Comparison of ENCODE assay signal across 1 cellular context in the genomic region with DNA sequence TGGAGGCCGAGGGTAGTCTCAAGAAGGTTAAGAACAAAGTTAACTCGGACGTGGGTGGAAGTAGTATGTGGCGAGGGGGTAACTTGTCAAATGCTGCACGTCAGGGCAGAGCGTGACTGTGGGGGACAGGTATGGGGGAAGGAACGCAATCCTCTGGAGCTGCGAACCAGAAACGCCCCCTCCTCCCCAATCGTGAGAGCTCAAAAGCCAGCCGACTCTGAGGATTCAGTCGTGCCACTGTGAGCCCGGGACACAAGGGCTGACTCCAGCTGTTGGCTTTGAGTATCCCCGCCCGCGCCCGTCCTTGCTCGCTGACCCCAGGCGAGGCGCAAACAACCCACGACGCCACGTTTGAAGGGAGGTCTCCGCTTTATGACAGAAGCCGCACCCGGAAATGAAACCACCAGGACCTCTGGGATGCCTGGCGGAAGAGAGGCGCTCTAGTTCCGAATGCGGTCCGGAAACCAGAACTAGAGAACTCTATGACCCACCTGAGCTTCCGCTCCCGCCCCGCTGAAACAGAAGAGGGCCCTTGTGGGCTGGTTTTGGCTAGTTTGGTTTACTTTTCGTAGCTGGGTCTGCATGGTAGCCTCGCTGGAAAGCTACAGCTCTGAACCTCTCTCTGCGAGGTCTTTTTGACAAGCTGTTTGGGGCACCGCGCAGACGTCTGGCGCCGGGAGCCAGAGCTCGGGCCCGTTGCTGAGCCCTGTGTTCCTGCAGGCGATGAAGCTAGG.
TF ChIP-seq lines count a peak whose summit lies in the region.

Gene PEX12 (minus strand): TSS at position 377 of the 734 bp plus-strand sequence. CDS start 550 bp downstream, outside the sequence.

TF ChIP-seq in HepG2, 621 proteins besides CTCF, POLR2A, EP300 and RAD21 (continued from another document and continues in another):
- TF ChIP-seq, protein P1, sequence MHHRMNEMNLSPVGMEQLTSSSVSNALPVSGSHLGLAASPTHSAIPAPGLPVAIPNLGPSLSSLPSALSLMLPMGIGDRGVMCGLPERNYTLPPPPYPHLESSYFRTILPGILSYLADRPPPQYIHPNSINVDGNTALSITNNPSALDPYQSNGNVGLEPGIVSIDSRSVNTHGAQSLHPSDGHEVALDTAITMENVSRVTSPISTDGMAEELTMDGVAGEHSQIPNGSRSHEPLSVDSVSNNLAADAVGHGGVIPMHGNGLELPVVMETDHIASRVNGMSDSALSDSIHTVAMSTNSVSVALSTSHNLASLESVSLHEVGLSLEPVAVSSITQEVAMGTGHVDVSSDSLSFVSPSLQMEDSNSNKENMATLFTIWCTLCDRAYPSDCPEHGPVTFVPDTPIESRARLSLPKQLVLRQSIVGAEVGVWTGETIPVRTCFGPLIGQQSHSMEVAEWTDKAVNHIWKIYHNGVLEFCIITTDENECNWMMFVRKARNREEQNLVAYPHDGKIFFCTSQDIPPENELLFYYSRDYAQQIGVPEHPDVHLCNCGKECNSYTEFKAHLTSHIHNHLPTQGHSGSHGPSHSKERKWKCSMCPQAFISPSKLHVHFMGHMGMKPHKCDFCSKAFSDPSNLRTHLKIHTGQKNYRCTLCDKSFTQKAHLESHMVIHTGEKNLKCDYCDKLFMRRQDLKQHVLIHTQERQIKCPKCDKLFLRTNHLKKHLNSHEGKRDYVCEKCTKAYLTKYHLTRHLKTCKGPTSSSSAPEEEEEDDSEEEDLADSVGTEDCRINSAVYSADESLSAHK (CRISPR knock-in tag; IDR thresholded peaks at IDR 0.05; ENCODE audit: borderline replicate concordance), result no peak
- TF ChIP-seq ZBTB2 (CRISPR knock-in tag; IDR thresholded peaks at IDR 0.05; ENCODE audit: low read depth) (no peak), PATZ1 (CRISPR knock-in tag; IDR thresholded peaks at IDR 0.05) (peak; percentile 53; the same call in 1 of the 2 replicates), AHR (CRISPR knock-in tag; IDR thresholded peaks at IDR 0.05) (0 out of 2 replicates have a peak, but pooled peaks have one; percentile 30), ZNF362 (CRISPR knock-in tag; IDR thresholded peaks at IDR 0.05; ENCODE audit: borderline replicate concordance) (peak; percentile 49; the same call in 1 of the 2 replicates), ZNF33B (CRISPR knock-in tag; IDR thresholded peaks at IDR 0.05) (no peak), IRF2 (CRISPR knock-in tag; IDR thresholded peaks at IDR 0.05) (peak; percentile 93), RXRB (CRISPR knock-in tag; IDR thresholded peaks at IDR 0.05; ENCODE audit: borderline replicate concordance) (peak; percentile 72; the same call in 1 of the 2 replicates), CENPT (CRISPR knock-in tag; IDR thresholded peaks at IDR 0.05; ENCODE audit: low read depth) (no peak), CHCHD3 (CRISPR knock-in tag; IDR thresholded peaks at IDR 0.05) (no peak), GABPA (IDR thresholded peaks at IDR 0.05; ENCODE audit: low read depth, low read length) (peak; percentile 91), GABPA (CRISPR knock-in tag; IDR thresholded peaks at IDR 0.05; ENCODE audit: low read depth) (peak; percentile 99), ZBTB44 (CRISPR knock-in tag; IDR thresholded peaks at IDR 0.05) (no peak), ZNF569 (CRISPR knock-in tag; IDR thresholded peaks at IDR 0.05; ENCODE audit: borderline replicate concordance) (no peak), ZNF34 (CRISPR knock-in tag; IDR thresholded peaks at IDR 0.05; ENCODE audit: borderline replicate concordance) (0 out of 2 replicates have a peak, but pooled peaks have one; percentile 34), SALL2 (CRISPR knock-in tag; IDR thresholded peaks at IDR 0.05) (peak; percentile 51; the same call in 1 of the 2 replicates), ATM (IDR thresholded peaks at IDR 0.05; ENCODE audit: borderline replicate concordance) (no peak), ZNF746 (CRISPR knock-in tag; IDR thresholded peaks at IDR 0.05) (peak; percentile 50; the same call in 1 of the 2 replicates), ZBTB1 (CRISPR knock-in tag; IDR thresholded peaks at IDR 0.05; ENCODE audit: borderline replicate concordance) (no peak), MYPOP (CRISPR knock-in tag; IDR thresholded peaks at IDR 0.05) (peak; percentile 81), ZNF276 (CRISPR knock-in tag; IDR thresholded peaks at IDR 0.05; ENCODE audit: low read depth) (no peak)
- TF ChIP-seq, protein P2, sequence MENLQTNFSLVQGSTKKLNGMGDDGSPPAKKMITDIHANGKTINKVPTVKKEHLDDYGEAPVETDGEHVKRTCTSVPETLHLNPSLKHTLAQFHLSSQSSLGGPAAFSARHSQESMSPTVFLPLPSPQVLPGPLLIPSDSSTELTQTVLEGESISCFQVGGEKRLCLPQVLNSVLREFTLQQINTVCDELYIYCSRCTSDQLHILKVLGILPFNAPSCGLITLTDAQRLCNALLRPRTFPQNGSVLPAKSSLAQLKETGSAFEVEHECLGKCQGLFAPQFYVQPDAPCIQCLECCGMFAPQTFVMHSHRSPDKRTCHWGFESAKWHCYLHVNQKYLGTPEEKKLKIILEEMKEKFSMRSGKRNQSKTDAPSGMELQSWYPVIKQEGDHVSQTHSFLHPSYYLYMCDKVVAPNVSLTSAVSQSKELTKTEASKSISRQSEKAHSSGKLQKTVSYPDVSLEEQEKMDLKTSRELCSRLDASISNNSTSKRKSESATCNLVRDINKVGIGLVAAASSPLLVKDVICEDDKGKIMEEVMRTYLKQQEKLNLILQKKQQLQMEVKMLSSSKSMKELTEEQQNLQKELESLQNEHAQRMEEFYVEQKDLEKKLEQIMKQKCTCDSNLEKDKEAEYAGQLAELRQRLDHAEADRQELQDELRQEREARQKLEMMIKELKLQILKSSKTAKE (CRISPR knock-in tag; IDR thresholded peaks at IDR 0.05; ENCODE audit: borderline replicate concordance), result no peak
- TF ChIP-seq, protein P3, sequence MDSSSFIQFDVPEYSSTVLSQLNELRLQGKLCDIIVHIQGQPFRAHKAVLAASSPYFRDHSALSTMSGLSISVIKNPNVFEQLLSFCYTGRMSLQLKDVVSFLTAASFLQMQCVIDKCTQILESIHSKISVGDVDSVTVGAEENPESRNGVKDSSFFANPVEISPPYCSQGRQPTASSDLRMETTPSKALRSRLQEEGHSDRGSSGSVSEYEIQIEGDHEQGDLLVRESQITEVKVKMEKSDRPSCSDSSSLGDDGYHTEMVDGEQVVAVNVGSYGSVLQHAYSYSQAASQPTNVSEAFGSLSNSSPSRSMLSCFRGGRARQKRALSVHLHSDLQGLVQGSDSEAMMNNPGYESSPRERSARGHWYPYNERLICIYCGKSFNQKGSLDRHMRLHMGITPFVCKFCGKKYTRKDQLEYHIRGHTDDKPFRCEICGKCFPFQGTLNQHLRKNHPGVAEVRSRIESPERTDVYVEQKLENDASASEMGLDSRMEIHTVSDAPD (CRISPR knock-in tag; IDR thresholded peaks at IDR 0.05), result no peak
- TF ChIP-seq, protein P4, sequence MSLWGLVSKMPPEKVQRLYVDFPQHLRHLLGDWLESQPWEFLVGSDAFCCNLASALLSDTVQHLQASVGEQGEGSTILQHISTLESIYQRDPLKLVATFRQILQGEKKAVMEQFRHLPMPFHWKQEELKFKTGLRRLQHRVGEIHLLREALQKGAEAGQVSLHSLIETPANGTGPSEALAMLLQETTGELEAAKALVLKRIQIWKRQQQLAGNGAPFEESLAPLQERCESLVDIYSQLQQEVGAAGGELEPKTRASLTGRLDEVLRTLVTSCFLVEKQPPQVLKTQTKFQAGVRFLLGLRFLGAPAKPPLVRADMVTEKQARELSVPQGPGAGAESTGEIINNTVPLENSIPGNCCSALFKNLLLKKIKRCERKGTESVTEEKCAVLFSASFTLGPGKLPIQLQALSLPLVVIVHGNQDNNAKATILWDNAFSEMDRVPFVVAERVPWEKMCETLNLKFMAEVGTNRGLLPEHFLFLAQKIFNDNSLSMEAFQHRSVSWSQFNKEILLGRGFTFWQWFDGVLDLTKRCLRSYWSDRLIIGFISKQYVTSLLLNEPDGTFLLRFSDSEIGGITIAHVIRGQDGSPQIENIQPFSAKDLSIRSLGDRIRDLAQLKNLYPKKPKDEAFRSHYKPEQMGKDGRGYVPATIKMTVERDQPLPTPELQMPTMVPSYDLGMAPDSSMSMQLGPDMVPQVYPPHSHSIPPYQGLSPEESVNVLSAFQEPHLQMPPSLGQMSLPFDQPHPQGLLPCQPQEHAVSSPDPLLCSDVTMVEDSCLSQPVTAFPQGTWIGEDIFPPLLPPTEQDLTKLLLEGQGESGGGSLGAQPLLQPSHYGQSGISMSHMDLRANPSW (CRISPR knock-in tag; IDR thresholded peaks at IDR 0.05; ENCODE audit: borderline replicate concordance), result 0 out of 2 replicates have a peak, but pooled peaks have one; percentile 47
- TF ChIP-seq, protein P5, sequence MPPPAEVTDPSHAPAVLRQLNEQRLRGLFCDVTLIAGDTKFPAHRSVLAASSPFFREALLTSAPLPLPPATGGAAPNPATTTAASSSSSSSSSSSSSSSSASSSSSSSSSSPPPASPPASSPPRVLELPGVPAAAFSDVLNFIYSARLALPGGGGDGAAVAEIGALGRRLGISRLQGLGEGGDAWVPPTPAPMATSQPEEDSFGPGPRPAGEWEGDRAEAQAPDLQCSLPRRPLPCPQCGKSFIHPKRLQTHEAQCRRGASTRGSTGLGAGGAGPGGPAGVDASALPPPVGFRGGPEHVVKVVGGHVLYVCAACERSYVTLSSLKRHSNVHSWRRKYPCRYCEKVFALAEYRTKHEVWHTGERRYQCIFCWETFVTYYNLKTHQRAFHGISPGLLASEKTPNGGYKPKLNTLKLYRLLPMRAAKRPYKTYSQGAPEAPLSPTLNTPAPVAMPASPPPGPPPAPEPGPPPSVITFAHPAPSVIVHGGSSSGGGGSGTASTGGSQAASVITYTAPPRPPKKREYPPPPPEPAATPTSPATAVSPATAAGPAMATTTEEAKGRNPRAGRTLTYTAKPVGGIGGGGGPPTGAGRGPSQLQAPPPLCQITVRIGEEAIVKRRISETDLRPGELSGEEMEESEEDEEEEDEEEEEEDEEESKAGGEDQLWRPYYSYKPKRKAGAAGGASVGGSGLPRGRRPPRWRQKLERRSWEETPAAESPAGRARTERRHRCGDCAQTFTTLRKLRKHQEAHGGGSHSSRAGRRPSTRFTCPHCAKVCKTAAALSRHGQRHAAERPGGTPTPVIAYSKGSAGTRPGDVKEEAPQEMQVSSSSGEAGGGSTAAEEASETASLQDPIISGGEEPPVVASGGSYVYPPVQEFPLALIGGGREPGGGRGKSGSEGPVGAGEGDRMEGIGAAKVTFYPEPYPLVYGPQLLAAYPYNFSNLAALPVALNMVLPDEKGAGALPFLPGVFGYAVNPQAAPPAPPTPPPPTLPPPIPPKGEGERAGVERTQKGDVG (CRISPR knock-in tag; IDR thresholded peaks at IDR 0.05; ENCODE audit: borderline replicate concordance), result peak; percentile 72; the same call in 1 of the 2 replicates
